2 cellular contexts compared by ENCODE assay signal in the genomic region with DNA sequence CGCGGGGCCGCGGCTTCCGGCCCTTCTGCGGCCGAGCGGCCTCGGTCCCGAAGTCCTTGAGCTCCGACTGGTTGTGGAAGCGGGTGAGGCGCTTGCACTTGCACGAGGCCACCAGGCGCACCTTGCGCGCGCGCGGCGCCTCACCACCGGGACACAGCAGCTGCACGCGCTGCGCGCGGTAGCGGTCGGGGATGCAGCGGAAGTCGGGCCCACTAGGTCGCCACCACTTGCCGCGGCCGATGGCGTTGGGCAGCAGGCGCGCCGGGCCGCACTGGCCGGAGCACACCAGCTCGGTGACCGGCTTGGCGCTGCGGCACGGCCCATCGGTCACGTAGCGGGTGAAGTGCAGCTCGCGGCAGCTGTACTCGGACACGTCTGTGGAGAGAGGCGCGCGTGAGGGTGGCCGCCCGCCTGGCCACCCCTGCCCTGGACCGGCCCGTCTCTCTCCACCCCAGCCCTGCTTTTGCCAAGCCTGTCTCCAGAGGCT.
TF ChIP-seq lines count a peak whose summit lies in the region.

No MANE protein-coding gene starts in this region.

TF ChIP-seq in IMR-90, 13 proteins besides CTCF, POLR2A, EP300 and RAD21 (continued from another document):
- TF ChIP-seq USF2 (IDR thresholded peaks at IDR 0.05; ENCODE audit: low read depth, low read length), result no peak

TF ChIP-seq in neural cell, 6 proteins besides CTCF, POLR2A, EP300 and RAD21 (continued from another document):
- TF ChIP-seq POLR2AphosphoS5 (IDR thresholded peaks at IDR 0.05), result no peak
- TF ChIP-seq, protein P1, sequence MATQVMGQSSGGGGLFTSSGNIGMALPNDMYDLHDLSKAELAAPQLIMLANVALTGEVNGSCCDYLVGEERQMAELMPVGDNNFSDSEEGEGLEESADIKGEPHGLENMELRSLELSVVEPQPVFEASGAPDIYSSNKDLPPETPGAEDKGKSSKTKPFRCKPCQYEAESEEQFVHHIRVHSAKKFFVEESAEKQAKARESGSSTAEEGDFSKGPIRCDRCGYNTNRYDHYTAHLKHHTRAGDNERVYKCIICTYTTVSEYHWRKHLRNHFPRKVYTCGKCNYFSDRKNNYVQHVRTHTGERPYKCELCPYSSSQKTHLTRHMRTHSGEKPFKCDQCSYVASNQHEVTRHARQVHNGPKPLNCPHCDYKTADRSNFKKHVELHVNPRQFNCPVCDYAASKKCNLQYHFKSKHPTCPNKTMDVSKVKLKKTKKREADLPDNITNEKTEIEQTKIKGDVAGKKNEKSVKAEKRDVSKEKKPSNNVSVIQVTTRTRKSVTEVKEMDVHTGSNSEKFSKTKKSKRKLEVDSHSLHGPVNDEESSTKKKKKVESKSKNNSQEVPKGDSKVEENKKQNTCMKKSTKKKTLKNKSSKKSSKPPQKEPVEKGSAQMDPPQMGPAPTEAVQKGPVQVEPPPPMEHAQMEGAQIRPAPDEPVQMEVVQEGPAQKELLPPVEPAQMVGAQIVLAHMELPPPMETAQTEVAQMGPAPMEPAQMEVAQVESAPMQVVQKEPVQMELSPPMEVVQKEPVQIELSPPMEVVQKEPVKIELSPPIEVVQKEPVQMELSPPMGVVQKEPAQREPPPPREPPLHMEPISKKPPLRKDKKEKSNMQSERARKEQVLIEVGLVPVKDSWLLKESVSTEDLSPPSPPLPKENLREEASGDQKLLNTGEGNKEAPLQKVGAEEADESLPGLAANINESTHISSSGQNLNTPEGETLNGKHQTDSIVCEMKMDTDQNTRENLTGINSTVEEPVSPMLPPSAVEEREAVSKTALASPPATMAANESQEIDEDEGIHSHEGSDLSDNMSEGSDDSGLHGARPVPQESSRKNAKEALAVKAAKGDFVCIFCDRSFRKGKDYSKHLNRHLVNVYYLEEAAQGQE (IDR thresholded peaks at IDR 0.05; ENCODE audit: borderline replicate concordance), result no peak
- TF ChIP-seq TAF1 (IDR thresholded peaks at IDR 0.05; ENCODE audit: low read depth), result no peak
- TF ChIP-seq MXI1 (conservative IDR thresholded peaks at IDR 0.05; ENCODE audit: poor library complexity, severe bottlenecking), result no peak
TF ChIP-seq in neural cell: peak in this region for 0.
